Comparison of ENCODE assay signal across 1 cellular context in genomic region chr4:112279025-112279881, GRCh38.
TF ChIP-seq lines count a peak whose summit lies in the region.

No MANE protein-coding gene starts in this region.

TF ChIP-seq in IMR-90, 13 proteins besides CTCF, POLR2A, EP300 and RAD21 (continued from another document):
- TF ChIP-seq ELK1 (IDR thresholded peaks at IDR 0.05; ENCODE audit: borderline replicate concordance, low read depth, low read length) (no peak), RCOR1 (IDR thresholded peaks at IDR 0.05; ENCODE audit: insufficient replicate concordance, low read length) (no peak), USF2 (IDR thresholded peaks at IDR 0.05; ENCODE audit: low read depth, low read length) (no peak), BHLHE40 (IDR thresholded peaks at IDR 0.05; ENCODE audit: low read depth, low read length) (no peak), RFX5 (IDR thresholded peaks at IDR 0.05; ENCODE audit: low read depth, low read length) (no peak)
TF ChIP-seq in IMR-90: peak in this region for 0.
